20 cellular contexts compared by ENCODE assay signal in genomic region chr12:93762059-93762719, GRCh38.
DNase-seq lines count a peak whose midpoint lies in the region; ATAC-seq and TF ChIP-seq lines count a peak whose summit lies in the region.
"Had no signal": no experiment of that assay in that cellular context is flagged by ENCODE, and none has a peak within 500 bp of the region (broad histone marks: within the 10 kb centered on the region; RNA-seq: fewer than 3 reads in every experiment).

No MANE protein-coding gene starts in this region.

- intact Hi-C loops in psoas muscle (cut with DNase I): loop anchor here (5.0 to 10.0 kb wide), 3 partner anchors 257 to 315 kb away; no protein-coding TSS in a partner anchor

- H3K27ac Mint-ChIP-seq in natural killer cell treated with Interleukin-12 subunit alpha and Interleukin-12 subunit beta and Interleukin-15 and Interleukin-18, amount 100 ng/mL, for 72 hours: no peak overlapping the region
- H3K27ac Mint-ChIP-seq: activated CD8-positive, alpha-beta T cell treated with anti-CD3 and anti-CD28 coated beads for 36 hours; activated naive CD8-positive, alpha-beta T cell treated with anti-CD3 and anti-CD28 coated beads for 36 hours had no signal

- H3K36me3 Mint-ChIP-seq in natural killer cell treated with Interleukin-12 subunit alpha and Interleukin-12 subunit beta and Interleukin-15 and Interleukin-18, amount 100 ng/mL, for 72 hours: no peaks in the 10 kb centered on the region

- peaks cover 8 to 28% of the 10 kb centered on the region in 2 donors for H3K4me1 Mint-ChIP-seq in natural killer cell treated with Interleukin-12 subunit alpha and Interleukin-12 subunit beta and Interleukin-15 and Interleukin-18, amount 100 ng/mL, for 72 hours (ENCODE audit: low read depth in 2 of 2)

- TF ChIP-seq CTCF in psoas muscle (IDR thresholded peaks at IDR 0.05): no peak

- H3K27me3 Mint-ChIP-seq in natural killer cell treated with Interleukin-12 subunit alpha and Interleukin-12 subunit beta and Interleukin-15 and Interleukin-18, amount 100 ng/mL, for 72 hours: no peaks in the 10 kb centered on the region
- H3K27me3 Mint-ChIP-seq: activated CD8-positive, alpha-beta T cell treated with anti-CD3 and anti-CD28 coated beads for 36 hours; activated naive CD8-positive, alpha-beta T cell treated with anti-CD3 and anti-CD28 coated beads for 36 hours had no signal

- H3K27me3 ChIP-seq in duodenal mucosa (ENCODE audit: control insufficient read depth in 1 of 2, insufficient read depth in 2 of 2, low read length in 2 of 2) (no peaks in the 10 kb centered on the region), psoas muscle (ENCODE audit: insufficient read depth in 3 of 3, low read length in 2 of 3) (no peaks in the 10 kb centered on the region)
- H3K27me3 ChIP-seq: breast epithelium, esophagus squamous epithelium had no signal

- 20 to 32% (median 28%) methylated on average over 3 of the region's 3 CpGs for WGBS in psoas muscle, 3 donors

- H3K4me3 Mint-ChIP-seq in natural killer cell treated with Interleukin-12 subunit alpha and Interleukin-12 subunit beta and Interleukin-15 and Interleukin-18, amount 100 ng/mL, for 72 hours: no peak overlapping the region
- H3K4me3 Mint-ChIP-seq: activated CD8-positive, alpha-beta T cell treated with anti-CD3 and anti-CD28 coated beads for 36 hours; activated naive CD8-positive, alpha-beta T cell treated with anti-CD3 and anti-CD28 coated beads for 36 hours; activated T-cell treated with anti-CD3 and anti-CD28 coated beads, Interleukin-2, amount 50 U/mL, for 72 hours had no signal

- H3K4me1 ChIP-seq in duodenal mucosa (ENCODE audit: control insufficient read depth in 1 of 2, insufficient read depth in 2 of 2, low read length in 2 of 2): peaks cover 17 to 36% of the 10 kb centered on the region in 2 donors
- H3K4me1 ChIP-seq in psoas muscle: peaks cover 46% of the 10 kb centered on the region

- H3K9me3 ChIP-seq in duodenal mucosa (ENCODE audit: control insufficient read depth in 1 of 2, low read length in 2 of 2) (no peaks in the 10 kb centered on the region), psoas muscle (no peaks in the 10 kb centered on the region)
- H3K9me3 ChIP-seq: breast epithelium, Caco-2, esophagus squamous epithelium had no signal

- peak; percentile 65 for DNase-seq in EL
- DNase-seq in NCI-H2227 treated with DMSO at 0.1 percent for 48 hours (lab: John Stamatoyannopoulos, UW): peak; percentile 70
- DNase-seq in psoas muscle: no peak
- DNase-seq in NCI-H1048 (lab: John Stamatoyannopoulos, UW): no peak
- DNase-seq in natural killer cell treated with Interleukin-12 subunit alpha and Interleukin-12 subunit beta and Interleukin-15 and Interleukin-18, amount 100 ng/mL, for 72 hours (ENCODE audit: low spot score): no peak
- DNase-seq: activated CD8-positive, alpha-beta T cell treated with anti-CD3 and anti-CD28 coated beads for 36 hours; activated naive CD8-positive, alpha-beta T cell treated with anti-CD3 and anti-CD28 coated beads for 36 hours; activated T-cell treated with anti-CD3 and anti-CD28 coated beads, Interleukin-2, amount 50 U/mL, for 72 hours; Caco-2; effector CD4-positive, alpha-beta T cell; esophagus squamous epithelium; left cardiac atrium; NCI-H1092; NCI-H748 treated with DMSO at 0.1 percent for 48 hours had no signal

- peak overlapping the region; percentile 11 for H3K27ac ChIP-seq in duodenal mucosa (ENCODE audit: low read depth, low read length)
- H3K27ac ChIP-seq in psoas muscle: peak overlapping the region; percentile 61
- H3K27ac ChIP-seq: breast epithelium had no signal

- ATAC-seq in psoas muscle (peak; percentile 71 to 92 (median 84)), GM18868 (IDR thresholded peaks at IDR 0.05; ENCODE audit: unreplicated experiment) (no peak), GM18502 (IDR thresholded peaks at IDR 0.05; ENCODE audit: poor library complexity, unreplicated experiment) (no peak)
- ATAC-seq in natural killer cell treated with Interleukin-12 subunit alpha and Interleukin-12 subunit beta and Interleukin-15 and Interleukin-18, amount 100 ng/mL, for 72 hours: no peak
- ATAC-seq: activated CD8-positive, alpha-beta T cell treated with anti-CD3 and anti-CD28 coated beads for 36 hours; activated T-cell treated with anti-CD3 and anti-CD28 coated beads, Interleukin-2, amount 50 U/mL, for 72 hours; left cardiac atrium; Panc1; sciatic nerve had no signal

- H3K36me3 ChIP-seq in duodenal mucosa (ENCODE audit: control insufficient read depth in 1 of 2, insufficient read depth in 2 of 2, low read length in 2 of 2) (no peaks in the 10 kb centered on the region), psoas muscle (ENCODE audit: insufficient read depth in 1 of 2, low read depth in 1 of 2) (no peaks in the 10 kb centered on the region)
- H3K36me3 ChIP-seq: breast epithelium, esophagus squamous epithelium had no signal

- no peak overlapping the region for H3K9ac ChIP-seq in duodenal mucosa (ENCODE audit: low read depth in 1 of 2, low read length in 2 of 2)

- H3K4me3 ChIP-seq in duodenal mucosa (ENCODE audit: low read depth in 1 of 2, low read length in 2 of 2) (no peak overlapping the region), psoas muscle (no peak overlapping the region)
- H3K4me3 ChIP-seq: breast epithelium, esophagus squamous epithelium had no signal

- H3K9me3 Mint-ChIP-seq in natural killer cell treated with Interleukin-12 subunit alpha and Interleukin-12 subunit beta and Interleukin-15 and Interleukin-18, amount 100 ng/mL, for 72 hours: no peaks in the 10 kb centered on the region
- H3K9me3 Mint-ChIP-seq: activated CD8-positive, alpha-beta T cell treated with anti-CD3 and anti-CD28 coated beads for 36 hours; activated naive CD8-positive, alpha-beta T cell treated with anti-CD3 and anti-CD28 coated beads for 36 hours; activated T-cell treated with anti-CD3 and anti-CD28 coated beads, Interleukin-2, amount 50 U/mL, for 72 hours had no signal

Comparison
In these comparisons a context has a peak if more than half of its experiments do, and no peak if none do; other contexts are left out.
1. DNase-seq: peak in EL (single experiment) and NCI-H2227 treated with DMSO at 0.1 percent for 48 hours (single experiment); none in psoas muscle (0 of 2), NCI-H1048 (single experiment) and natural killer cell treated with Interleukin-12 subunit alpha and Interleukin-12 subunit beta and Interleukin-15 and Interleukin-18, amount 100 ng/mL, for 72 hours (single experiment).
2. ATAC-seq: peak in psoas muscle (4 of 4); none in GM18868 (single experiment), natural killer cell treated with Interleukin-12 subunit alpha and Interleukin-12 subunit beta and Interleukin-15 and Interleukin-18, amount 100 ng/mL, for 72 hours (0 of 2) and GM18502 (single experiment).